In the genomic region with DNA sequence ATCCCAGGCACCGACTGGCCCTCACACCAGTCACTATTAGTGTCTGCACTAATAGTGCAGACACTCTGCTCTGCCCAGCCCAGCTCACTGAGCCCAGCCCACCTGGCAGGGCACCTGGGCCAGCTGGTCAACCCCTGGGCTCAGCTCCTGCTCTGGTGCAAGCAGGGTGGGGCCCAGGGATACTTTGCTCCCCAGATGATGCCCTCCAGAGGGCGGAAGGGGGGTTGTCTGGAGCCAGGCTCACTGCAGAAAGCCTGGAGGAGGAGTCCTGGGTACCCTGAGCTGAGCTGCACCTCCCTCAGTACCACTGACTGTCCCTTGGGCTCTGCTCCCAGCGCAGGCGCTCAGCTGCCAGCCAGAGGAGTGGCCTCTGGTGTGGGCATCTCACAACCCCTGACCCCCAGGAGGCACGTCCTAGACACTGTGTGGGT, we compare ENCODE assay signal across 28 cellular contexts. TPM values are rescaled to one million over a fixed set of nuclear protein-coding genes. Genes with fewer than 3 reads are reported as not detected.
DNase-seq lines count a peak whose midpoint lies in the region; ATAC-seq, FAIRE-seq and TF ChIP-seq lines count a peak whose summit lies in the region.
"Had no signal": no experiment of that assay in that cellular context is flagged by ENCODE, and none has a peak within 500 bp of the region (broad histone marks: within the 10 kb centered on the region; RNA-seq: fewer than 3 reads in every experiment).

No MANE protein-coding gene starts in this region.

- ATAC-seq in WTC11 (peak; percentile 96), HepG2 (peak; percentile 69), upper lobe of left lung (ENCODE audit: low FRiP score in 2 of 2) (peak; percentile 7 to 15)
- ATAC-seq: naive thymus-derived CD4-positive, alpha-beta T cell had no signal

- no peak overlapping the region for H2AFZ ChIP-seq in HepG2 (ENCODE audit: low read length)

- WGBS in HepG2 (ENCODE audit: low lambda C conversion rate) = 0% methylated on average over 1 of the region's 5 CpGs
- 41 to 56% methylated on average over 2 to 3 of the region's 5 CpGs for WGBS in upper lobe of left lung, 2 donors

- in situ Hi-C loops in HepG2 (cut with HindIII; ENCODE audit: extremely low pct_ligation_motif_present, low pct_unique_long_range_greater_than_20kb) = no loop called here

- H3K36me3 ChIP-seq in HepG2 (replicated peaks in 1 of 2; ENCODE audit: control insufficient read depth in 1 of 2, insufficient read depth in 2 of 2, low read length in 2 of 2) (no peaks in the 10 kb centered on the region), upper lobe of left lung (no peaks in the 10 kb centered on the region)
- H3K36me3 ChIP-seq: ascending aorta, BLaER1, Peyer's patch, transverse colon had no signal

- no peaks in the 10 kb centered on the region for H3K36me3 Mint-ChIP-seq in WTC11
- H3K36me3 Mint-ChIP-seq: activated CD4-positive, alpha-beta memory T cell treated with anti-CD3 and anti-CD28 coated beads for 36 hours; naive thymus-derived CD4-positive, alpha-beta T cell had no signal

- POLR2A ChIA-PET in WTC11 (lab: Charles Lee) = interaction anchor here (0.6 kb wide), 1 partner anchor 82 kb away, joined by 3 read pairs; no protein-coding TSS in a partner anchor
- POLR2A ChIA-PET in HepG2 (lab: Yijun Ruan, JAX) = no interaction called here

- DNase-seq in NCI-H2171 treated with DMSO at 0.1 percent for 48 hours (lab: John Stamatoyannopoulos, UW) = peak; percentile 31
- DNase-seq in NCI-H2171 (lab: John Stamatoyannopoulos, UW) = no peak
- DNase-seq in WTC11 (ENCODE audit: low spot score) = peak; percentile 52
- DNase-seq in HepG2 (ENCODE audit: low spot score) = no peak
- no peak for DNase-seq in upper lobe of left lung
- DNase-seq in NCI-H510A treated with DMSO at 0.1 percent for 48 hours (lab: John Stamatoyannopoulos, UW) = no peak
- no peak for DNase-seq in OCI-M2 (lab: John Stamatoyannopoulos, UW; ENCODE audit: unreplicated experiment)
- no peak for DNase-seq in NCI-H2196 (lab: John Stamatoyannopoulos, UW; ENCODE audit: unreplicated experiment)
- DNase-seq: 8988T; activated CD4-positive, alpha-beta memory T cell treated with anti-CD3 and anti-CD28 coated beads for 36 hours; activated CD4-positive, CD25-positive, alpha-beta regulatory T cell; activated naive CD4-positive, alpha-beta T cell treated with anti-CD3 and anti-CD28 coated beads for 36 hours; activated T-cell treated with anti-CD3 and anti-CD28 coated beads, Interleukin-2, amount 50 U/mL, for 48 hours; HFFc6; naive thymus-derived CD4-positive, alpha-beta T cell; NCI-H1694; NCI-H2227 treated with DMSO at 0.1 percent for 48 hours; Peyer's patch; stimulated activated CD4-positive, alpha-beta T cell treated with anti-CD3 and anti-CD28 coated beads, Interleukin-2, amount 100 ng/mL, for 24 hours; stimulated activated naive CD4-positive, alpha-beta T cell treated with Interleukin-2 at 50 U/mL for 16 hours; transverse colon had no signal

- H3K27me3 Mint-ChIP-seq in WTC11 (ENCODE audit: low read depth) = no peaks in the 10 kb centered on the region
- H3K27me3 Mint-ChIP-seq: activated CD4-positive, alpha-beta memory T cell treated with anti-CD3 and anti-CD28 coated beads for 36 hours; central memory CD8-positive, alpha-beta T cell had no signal

- no peak overlapping the region for H3K27ac ChIP-seq in HepG2 (ENCODE audit: extremely low read length, insufficient read depth, low read length)
- no peak overlapping the region for H3K27ac ChIP-seq in upper lobe of left lung
- H3K27ac ChIP-seq: ascending aorta, BLaER1, Peyer's patch, SK-N-MC, transverse colon had no signal

- H3K9me3 ChIP-seq in HepG2 (ENCODE audit: low read length) (no peaks in the 10 kb centered on the region), upper lobe of left lung (no peaks in the 10 kb centered on the region)
- H3K9me3 ChIP-seq: ascending aorta, BLaER1, Peyer's patch, transverse colon had no signal

- peaks cover 13% of the 10 kb centered on the region for H3K4me1 ChIP-seq in HepG2 (ENCODE audit: insufficient read depth, low read length)
- no peaks in the 10 kb centered on the region for H3K4me1 ChIP-seq in upper lobe of left lung
- H3K4me1 ChIP-seq: ascending aorta, Peyer's patch, transverse colon had no signal

- H3K4me1 Mint-ChIP-seq in WTC11 = peaks cover 17% of the 10 kb centered on the region
- H3K4me1 Mint-ChIP-seq: central memory CD8-positive, alpha-beta T cell; naive thymus-derived CD4-positive, alpha-beta T cell had no signal

- no TSS peak for BruUV-seq in HepG2 (replicated peaks; lab: Mats Ljungman, UMichigan)

- no peak for TF ChIP-seq RAD21 in HepG2 (CRISPR knock-in tag; IDR thresholded peaks at IDR 0.05)

- no peak overlapping the region for H3K9ac ChIP-seq in HepG2 (ENCODE audit: insufficient read depth, low read depth, low read length)
- H3K9ac ChIP-seq: BLaER1 had no signal

- no peak for TF ChIP-seq POLR2A in HepG2 (IDR thresholded peaks at IDR 0.05; ENCODE audit: insufficient read depth in 1 of 2, low read depth in 2 of 2, low read length in 2 of 2)
- TF ChIP-seq POLR2A in upper lobe of left lung (IDR thresholded peaks at IDR 0.05) = no peak

- no peak overlapping the region for H3K4me3 ChIP-seq in HepG2 (replicated peaks in 1 of 3; ENCODE audit: insufficient read depth in 1 of 3, low read depth in 2 of 3, low read length in 3 of 3)
- H3K4me3 ChIP-seq in upper lobe of left lung = no peak overlapping the region
- H3K4me3 ChIP-seq: ascending aorta, BLaER1, Peyer's patch, SK-N-MC, transverse colon had no signal

- H4K20me1 ChIP-seq in HepG2 (ENCODE audit: insufficient read depth, low read length) = no peaks in the 10 kb centered on the region
- H4K20me1 ChIP-seq: BLaER1 had no signal

- peaks cover 3 to 7% of the 10 kb centered on the region in 2 experiments; a peak in 1 of 5 replicates for H3K27me3 ChIP-seq in HepG2 (ENCODE audit: control insufficient read depth in 1 of 2, insufficient read depth in 2 of 2, low read length in 2 of 2)
- no peaks in the 10 kb centered on the region for H3K27me3 ChIP-seq in upper lobe of left lung
- H3K27me3 ChIP-seq: ascending aorta, BLaER1, Peyer's patch, transverse colon had no signal

- H3K4me2 ChIP-seq in HepG2 (ENCODE audit: low read depth, low read length) = no peak overlapping the region
- H3K4me2 ChIP-seq: BLaER1 had no signal

- no peak for TF ChIP-seq EP300 in HepG2 (IDR thresholded peaks at IDR 0.05; ENCODE audit: low read depth in 2 of 2, low read length in 2 of 2)
- TF ChIP-seq EP300 in HepG2 (CRISPR knock-in tag; IDR thresholded peaks at IDR 0.05; ENCODE audit: borderline replicate concordance) = no peak
- no peak for TF ChIP-seq EP300 in upper lobe of left lung (IDR thresholded peaks at IDR 0.05)

- no peak overlapping the region for H3K4me3 Mint-ChIP-seq in WTC11
- H3K4me3 Mint-ChIP-seq: activated CD4-positive, alpha-beta memory T cell treated with anti-CD3 and anti-CD28 coated beads for 36 hours; activated naive CD4-positive, alpha-beta T cell treated with anti-CD3 and anti-CD28 coated beads for 36 hours; central memory CD8-positive, alpha-beta T cell; HFFc6; naive thymus-derived CD4-positive, alpha-beta T cell; T-helper 2 cell treated with Interferon-gamma antibody and Interleukin-4, amounts not matched to agents 5 μg/mL and 100 μg/mL, for 36 hours had no signal

- TF ChIP-seq CTCF in WTC11 (IDR thresholded peaks at IDR 0.05) = no peak
- no peak for TF ChIP-seq CTCF in HepG2 (CRISPR knock-in tag; IDR thresholded peaks at IDR 0.05)
- TF ChIP-seq CTCF in upper lobe of left lung (IDR thresholded peaks at IDR 0.05) = no peak

- H3K79me2 ChIP-seq in HepG2 (ENCODE audit: insufficient read depth, low read length) = no peaks in the 10 kb centered on the region

- H3K9me3 Mint-ChIP-seq in WTC11 = no peaks in the 10 kb centered on the region
- H3K9me3 Mint-ChIP-seq: activated CD4-positive, alpha-beta memory T cell treated with anti-CD3 and anti-CD28 coated beads for 36 hours; activated naive CD4-positive, alpha-beta T cell treated with anti-CD3 and anti-CD28 coated beads for 36 hours; central memory CD8-positive, alpha-beta T cell; HFFc6; naive thymus-derived CD4-positive, alpha-beta T cell; T-helper 2 cell treated with Interferon-gamma antibody and Interleukin-4, amounts not matched to agents 5 μg/mL and 100 μg/mL, for 36 hours had no signal

- CTCF ChIA-PET in WTC11 (lab: Charles Lee) = interaction anchor here (0.6 to 3.8 kb wide), 15 partner anchors 9 to 437 kb away, joined by 3 to 21 read pairs (median 4); partner anchors contain the start of gene RAB11FIP4
- CTCF ChIA-PET in HepG2 (lab: Yijun Ruan, JAX; ENCODE audit: low intra/inter-chr PET ratio, low total read pairs) = no interaction called here

- intact Hi-C loops in HepG2 (cut with micrococcal nuclease; ENCODE audit: unreplicated experiment) = no loop called here

- FAIRE-seq in HepG2 (lab: Jason Lieb, UNC) = no peak
- FAIRE-seq: frontal cortex, G401.6 had no signal

- H3K27ac Mint-ChIP-seq in WTC11 = no peak overlapping the region
- H3K27ac Mint-ChIP-seq: activated CD4-positive, alpha-beta memory T cell treated with anti-CD3 and anti-CD28 coated beads for 36 hours; activated naive CD4-positive, alpha-beta T cell treated with anti-CD3 and anti-CD28 coated beads for 36 hours; HFFc6; naive thymus-derived CD4-positive, alpha-beta T cell; T-helper 2 cell treated with Interferon-gamma antibody and Interleukin-4, amounts not matched to agents 5 μg/mL and 100 μg/mL, for 36 hours had no signal

RNA-seq across cellular contexts. Expression of gene RAB11FIP4, which starts 14.5 kb away (rescaled TPM):
- total RNA-seq in WTC11 (2021) (47.3 to 54.9 TPM (median 50.9 TPM) in 3 replicates), HepG2 (2016; rRNA removed; fragmentation: Illumina TruSeq; extraction: Trizol) (89.3 and 97.5 TPM in 2 replicates), upper lobe of left lung (10 to 100 TPM; 15.2 to 36.1 (median 23.3) TPM)
- total RNA-seq in HepG2 (2016; cell fraction: cytosol; rRNA removed; fragmentation: Illumina TruSeq; extraction: Trizol; ENCODE audit: low read depth) = 15.7 and 17.7 TPM in 2 replicates
- 82.8 and 83.9 TPM in 2 replicates for total RNA-seq in HepG2 (2016; cell fraction: insoluble cytoplasmic fraction; rRNA removed; fragmentation: Illumina TruSeq; extraction: Trizol)
- 46.0 and 48.9 TPM in 2 replicates for total RNA-seq in HepG2 (2016; cell fraction: membrane; rRNA removed; fragmentation: Illumina TruSeq; extraction: Trizol)
- total RNA-seq in HepG2 (2016; cell fraction: nucleus; rRNA removed; fragmentation: Illumina TruSeq; extraction: Trizol) = 51.3 and 59.0 TPM in 2 replicates
- polyA plus RNA-seq in HepG2 (2011; rRNA removed) = 28.0 and 31.2 TPM in 2 replicates
- 25.5 and 31.3 TPM in 2 replicates for polyA plus RNA-seq in HepG2 (2011; cell fraction: cytosol; rRNA removed)
- 29.4 and 36.0 TPM in 2 replicates for polyA plus RNA-seq in HepG2 (2011; cell fraction: nucleus; rRNA removed)
- 23.1 and 41.4 TPM in 2 replicates for polyA plus RNA-seq in HepG2 (2012)
- 7.9 and 9.3 TPM in 2 replicates for polyA plus RNA-seq in HepG2 (2016; cell fraction: cytosol; fragmentation: Illumina TruSeq; extraction: Trizol; ENCODE audit: low read depth)
- polyA plus RNA-seq in HepG2 (2016; cell fraction: insoluble cytoplasmic fraction; fragmentation: Illumina TruSeq; extraction: Trizol; ENCODE audit: low read depth) = 69.1 and 77.3 TPM in 2 replicates
- 22.4 and 25.9 TPM in 2 replicates for polyA plus RNA-seq in HepG2 (2016; cell fraction: membrane; fragmentation: Illumina TruSeq; extraction: Trizol; ENCODE audit: low read depth)
- 62.4 and 65.5 TPM in 2 replicates for polyA plus RNA-seq in HepG2 (2016; cell fraction: nucleus; fragmentation: Illumina TruSeq; extraction: Trizol; ENCODE audit: insufficient read depth, low read depth)
- polyA minus RNA-seq in HepG2 (2011; rRNA and poly(A)+ RNA removed; ENCODE audit: low replicate concordance) = 2.3 and 38.5 TPM in 2 replicates
- polyA minus RNA-seq in HepG2 (2011; cell fraction: cytosol; rRNA and poly(A)+ RNA removed) = 25.4 and 28.4 TPM in 2 replicates
- 25.7 and 25.9 TPM in 2 replicates for polyA minus RNA-seq in HepG2 (2011; cell fraction: nucleus; rRNA and poly(A)+ RNA removed)

Comparison
In these comparisons a context has a peak if more than half of its experiments do, and no peak if none do; other contexts are left out.
1. DNase-seq: peak in NCI-H2171 treated with DMSO at 0.1 percent for 48 hours (single experiment) and WTC11 (single experiment); none in NCI-H2171 (single experiment), HepG2 (single experiment), upper lobe of left lung (0 of 2), NCI-H510A treated with DMSO at 0.1 percent for 48 hours (single experiment), OCI-M2 (single experiment) and NCI-H2196 (single experiment).
2. ATAC-seq: peak in every context shown above with its lines; median percentile 96 in WTC11; 69 in HepG2; 11 in upper lobe of left lung.